ENCODE assay signal across 8 cellular contexts in the genomic region with DNA sequence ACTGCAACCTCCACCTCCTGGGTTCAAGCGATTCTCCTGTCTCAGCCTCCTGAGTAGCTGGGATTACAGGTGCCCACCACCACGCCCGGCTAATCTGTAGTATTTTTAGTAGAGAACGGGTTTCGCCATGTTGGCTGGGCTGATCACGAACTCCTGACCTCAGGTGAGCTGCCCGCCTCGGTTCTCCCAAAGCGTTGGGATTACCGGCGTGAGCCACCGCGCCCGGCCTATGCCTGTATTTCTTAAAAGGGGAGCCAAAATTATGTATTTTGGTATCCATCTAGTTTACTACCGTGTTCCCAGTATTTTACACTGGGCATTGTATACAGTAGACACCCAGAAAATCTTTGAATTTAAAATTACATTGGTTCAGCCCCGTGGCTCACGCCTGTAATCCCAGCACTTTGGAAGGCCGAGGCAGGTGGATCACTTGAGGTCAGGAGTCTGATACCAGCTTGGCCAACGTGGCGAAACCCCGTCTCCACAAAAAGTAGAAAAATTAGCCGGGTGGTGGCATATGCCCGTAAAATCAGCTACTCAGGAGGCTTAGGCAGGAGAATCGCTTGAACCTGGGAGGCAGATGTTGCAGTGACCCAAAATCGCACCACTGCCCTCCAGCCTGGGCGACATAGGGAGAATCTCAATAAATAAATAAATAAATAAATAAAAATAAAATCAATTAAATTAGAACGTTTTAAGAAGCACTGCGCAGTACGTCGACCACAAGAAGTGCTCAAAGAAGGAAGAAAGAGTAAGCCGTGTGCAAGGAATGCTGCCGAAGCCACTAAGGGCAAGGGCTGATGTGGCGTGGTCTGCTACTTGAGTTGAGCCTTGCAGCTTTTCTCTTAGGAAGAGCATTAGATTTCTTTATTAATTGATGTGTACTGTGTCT. TPM values are rescaled to one million over a fixed set of nuclear protein-coding genes. Genes with fewer than 3 reads are reported as not detected.
DNase-seq lines count a peak whose midpoint lies in the region; ATAC-seq and TF ChIP-seq lines count a peak whose summit lies in the region.

No MANE protein-coding gene starts in this region.

- H3K36me3 ChIP-seq in right atrium auricular region (no peaks in the 10 kb centered on the region), mesenchymal stem cell (ENCODE audit: control insufficient read depth in 1 of 2, insufficient read depth in 2 of 2, low read depth in 1 of 2, low read length in 2 of 2) (peaks cover 2 to 9% of the 10 kb centered on the region in 2 experiments), uterus (no peaks in the 10 kb centered on the region)

- no peaks in the 10 kb centered on the region for H3K9me3 ChIP-seq in right atrium auricular region
- H3K9me3 ChIP-seq in mesenchymal stem cell (ENCODE audit: control insufficient read depth, low read length): no peaks in the 10 kb centered on the region
- no peaks in the 10 kb centered on the region for H3K9me3 ChIP-seq in uterus

- H3K9me3 Mint-ChIP-seq in activated naive CD8-positive, alpha-beta T cell treated with anti-CD3 and anti-CD28 coated beads, Interleukin-2, amount 10 ng/mL, durations not matched to agents 7 days and 5 days: no peaks in the 10 kb centered on the region

- TF ChIP-seq CTCF in right atrium auricular region (IDR thresholded peaks at IDR 0.05) (no peak), uterus (IDR thresholded peaks at IDR 0.05) (no peak)

- H3K9ac ChIP-seq in mesenchymal stem cell (ENCODE audit: low read length): peak overlapping the region; percentile 98

- no peak overlapping the region for H4K91ac ChIP-seq in mesenchymal stem cell (ENCODE audit: low read length)

- no peak for ATAC-seq in Right ventricle myocardium inferior
- ATAC-seq in activated naive CD8-positive, alpha-beta T cell treated with anti-CD3 and anti-CD28 coated beads, Interleukin-2, amount 10 ng/mL, durations not matched to agents 7 days and 5 days (ENCODE audit: low read depth): no peak
- ATAC-seq in GM18861 (IDR thresholded peaks at IDR 0.05; ENCODE audit: unreplicated experiment): no peak
- ATAC-seq in GM18867 (IDR thresholded peaks at IDR 0.05; ENCODE audit: unreplicated experiment): no peak

- POLR2A ChIA-PET in activated naive CD8-positive, alpha-beta T cell treated with anti-CD3 and anti-CD28 coated beads, Interleukin-2, amount 10 ng/mL, durations not matched to agents 7 days and 5 days (lab: Charles Lee): interaction anchor here (0.5 to 3.2 kb wide), 11 partner anchors 11 to 241 kb away, joined by 3 to 33 read pairs (median 8); a partner anchor contains a TSS

- peaks cover 2% of the 10 kb centered on the region for H3K79me1 ChIP-seq in mesenchymal stem cell (replicated peaks; ENCODE audit: low read length, poor library complexity, severe bottlenecking)

- peaks cover 19% of the 10 kb centered on the region for H3K36me3 Mint-ChIP-seq in activated naive CD8-positive, alpha-beta T cell treated with anti-CD3 and anti-CD28 coated beads, Interleukin-2, amount 10 ng/mL, durations not matched to agents 7 days and 5 days

- H3K4me3 ChIP-seq in right atrium auricular region (peak overlapping the region; percentile 41 to 67), mesenchymal stem cell (ENCODE audit: insufficient read depth in 1 of 2, low read depth in 1 of 2, low read length in 2 of 2) (peak overlapping the region in 1 of 2 experiments; percentile 85), uterus (peak overlapping the region; percentile 48 to 57)

- H3K4me3 Mint-ChIP-seq in activated naive CD8-positive, alpha-beta T cell treated with anti-CD3 and anti-CD28 coated beads, Interleukin-2, amount 10 ng/mL, durations not matched to agents 7 days and 5 days: peak overlapping the region; percentile 97

- TF ChIP-seq POLR2A in uterus (IDR thresholded peaks at IDR 0.05): no peak

- H2AK5ac ChIP-seq in mesenchymal stem cell (ENCODE audit: low read length, severe bottlenecking): peak overlapping the region; percentile 83

- H3K4ac ChIP-seq in mesenchymal stem cell (ENCODE audit: low read depth in 1 of 2, low read length in 2 of 2): peak overlapping the region in 1 of 2 experiments; percentile 53

- H2BK15ac ChIP-seq in mesenchymal stem cell (ENCODE audit: low read depth, poor library complexity, severe bottlenecking): no peak overlapping the region

- H2BK120ac ChIP-seq in mesenchymal stem cell (ENCODE audit: low read depth, low read length): no peak overlapping the region

- no peak overlapping the region for H3K23ac ChIP-seq in mesenchymal stem cell (ENCODE audit: low read length in 2 of 2)

- intact Hi-C loops in Right ventricle myocardium inferior (cut with DNase I): loop anchor here (10.0 kb wide), 1 partner anchor 162 kb away; a partner anchor contains a TSS
- intact Hi-C loops in uterus (cut with DNase I; ENCODE audit: low total_unique reads): no loop called here

- H3K4me1 ChIP-seq in right atrium auricular region (peaks cover 0 to 36% of the 10 kb centered on the region in 2 donors), mesenchymal stem cell (ENCODE audit: control insufficient read depth, insufficient read depth, low read depth, low read length) (peaks cover 6% of the 10 kb centered on the region), uterus (peaks cover 8 to 14% of the 10 kb centered on the region in 2 donors)

- H3K14ac ChIP-seq in mesenchymal stem cell (ENCODE audit: low read length in 2 of 2): no peak overlapping the region

- H2BK12ac ChIP-seq in mesenchymal stem cell (ENCODE audit: low read length in 2 of 2): peak overlapping the region; percentile 75 to 87

- no peak overlapping the region for H2BK5ac ChIP-seq in mesenchymal stem cell (ENCODE audit: low read depth, low read length, poor library complexity, severe bottlenecking)

- H3K4me2 ChIP-seq in mesenchymal stem cell (ENCODE audit: low read length, poor library complexity, severe bottlenecking): peak overlapping the region; percentile 60

- 93% methylated on average over 31 of the region's 33 CpGs for WGBS in mesenchymal stem cell

- peak overlapping the region; percentile 100 for H3K27ac Mint-ChIP-seq in activated naive CD8-positive, alpha-beta T cell treated with anti-CD3 and anti-CD28 coated beads, Interleukin-2, amount 10 ng/mL, durations not matched to agents 7 days and 5 days

- no peaks in the 10 kb centered on the region for H3K27me3 Mint-ChIP-seq in activated naive CD8-positive, alpha-beta T cell treated with anti-CD3 and anti-CD28 coated beads, Interleukin-2, amount 10 ng/mL, durations not matched to agents 7 days and 5 days

- H4K8ac ChIP-seq in mesenchymal stem cell (ENCODE audit: low read length): peak overlapping the region; percentile 95

- DNase-seq in right atrium auricular region (ENCODE audit: low spot score) (no peak), Right ventricle myocardium inferior (ENCODE audit: missing footprints) (no peak), mesenchymal stem cell (no peak), uterus (no peak), ureter (ENCODE audit: low spot score) (no peak)
- DNase-seq in activated naive CD8-positive, alpha-beta T cell treated with anti-CD3 and anti-CD28 coated beads, Interleukin-2, amount 10 ng/mL, durations not matched to agents 7 days and 5 days: peak; percentile 32

- peak overlapping the region in 1 of 2 experiments; percentile 19 for H3K18ac ChIP-seq in mesenchymal stem cell (ENCODE audit: low read depth in 1 of 2, low read length in 2 of 2)

- H3K27me3 ChIP-seq in right atrium auricular region (no peaks in the 10 kb centered on the region), mesenchymal stem cell (ENCODE audit: control insufficient read depth in 1 of 2, insufficient read depth in 1 of 2, low read length in 2 of 2) (no peaks in the 10 kb centered on the region), uterus (no peaks in the 10 kb centered on the region)

- no peak overlapping the region for H2AFZ ChIP-seq in mesenchymal stem cell (ENCODE audit: low read depth, low read length)

- H3K27ac ChIP-seq in right atrium auricular region (peak overlapping the region; percentile 97 to 98), mesenchymal stem cell (ENCODE audit: low read length, poor library complexity, severe bottlenecking) (peak overlapping the region; percentile 97), uterus (peak overlapping the region; percentile 93 to 96)

- H3K4me1 Mint-ChIP-seq in activated naive CD8-positive, alpha-beta T cell treated with anti-CD3 and anti-CD28 coated beads, Interleukin-2, amount 10 ng/mL, durations not matched to agents 7 days and 5 days: peaks cover 24% of the 10 kb centered on the region

RNA-seq across cellular contexts. Expression of a gene that starts 1.5 kb away (rescaled TPM):
- total RNA-seq in right atrium auricular region (10 to 100 TPM; 64.3 to 66.4 TPM), Right ventricle myocardium inferior (60.1 TPM), uterus (10 to 100 TPM; 21.3 to 99.1 (median 67.5) TPM), ureter (129 TPM)
- 100 to 1,000 TPM; 125 to 130 TPM for total RNA-seq in activated naive CD8-positive, alpha-beta T cell treated with anti-CD3 and anti-CD28 coated beads, Interleukin-2, amount 10 ng/mL, durations not matched to agents 7 days and 5 days
- 64.5 TPM for polyA plus RNA-seq in mesenchymal stem cell (2013, experiment 1 of 2)
- 60.8 TPM for polyA plus RNA-seq in mesenchymal stem cell (2013, experiment 2 of 2)
